8 cellular contexts compared by ENCODE assay signal in the genomic region with DNA sequence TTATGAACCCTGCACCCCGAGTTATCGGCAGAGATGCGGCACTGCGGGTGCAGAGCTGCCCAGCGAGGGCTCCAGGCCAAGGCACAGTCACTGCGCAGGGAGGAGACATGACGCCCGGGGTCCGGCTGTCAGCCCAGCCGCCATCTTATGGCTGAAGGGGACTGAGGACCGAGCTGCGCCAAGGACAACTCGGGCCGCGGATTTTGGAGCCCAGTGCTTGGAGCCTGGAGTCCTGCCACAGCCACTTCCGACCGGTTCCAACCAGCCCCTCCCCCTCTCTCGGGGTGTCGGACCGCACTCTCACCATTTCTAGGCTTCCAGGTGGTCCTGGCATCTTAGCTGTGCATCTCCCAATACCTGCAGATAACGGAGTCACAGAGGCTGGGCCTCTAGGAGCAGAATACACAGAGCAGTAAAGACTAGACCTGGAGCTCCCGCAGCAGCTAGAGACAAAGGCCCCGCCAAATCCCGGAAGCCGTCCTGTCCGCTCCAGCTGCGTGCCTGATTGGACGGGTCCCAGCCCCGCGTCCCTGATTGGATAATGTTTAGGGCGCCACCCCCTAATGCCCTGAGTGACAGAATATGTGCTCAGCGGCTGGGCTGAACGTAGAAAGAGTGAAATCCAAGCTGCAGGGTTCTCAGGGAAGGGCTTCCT. TPM values are rescaled to one million over a fixed set of nuclear protein-coding genes. Genes with fewer than 3 reads are reported as not detected.
DNase-seq lines count a peak whose midpoint lies in the region; ATAC-seq, FAIRE-seq and TF ChIP-seq lines count a peak whose summit lies in the region.

ZNF680 (minus strand) TSS at position 451 of the 655 bp plus-strand sequence; CDS start at position 334, 117 bp downstream.

- no peaks in the 10 kb centered on the region for H3K36me3 ChIP-seq in astrocyte (ENCODE audit: insufficient read depth, low read length)

- H3K27ac ChIP-seq in astrocyte (ENCODE audit: low read depth, low read length): peak within 1 kb of the TSS; percentile 87

- H4K20me1 ChIP-seq in astrocyte (ENCODE audit: insufficient read depth, low read length): no peaks in the 10 kb centered on the region

- peaks cover 32% of the 10 kb centered on the region for H3K36me3 Mint-ChIP-seq in T-helper 2 cell treated with Interferon-gamma antibody and Interleukin-4, amounts not matched to agents 5 μg/mL and 100 μg/mL, for 36 hours (ENCODE audit: low read depth)
- peaks cover 5% of the 10 kb centered on the region for H3K36me3 Mint-ChIP-seq in astrocyte (ENCODE audit: low read depth, unreplicated experiment)

- peaks cover 32% of the 10 kb centered on the region for H3K9me3 Mint-ChIP-seq in T-helper 2 cell treated with Interferon-gamma antibody and Interleukin-4, amounts not matched to agents 5 μg/mL and 100 μg/mL, for 36 hours
- no peaks in the 10 kb centered on the region for H3K9me3 Mint-ChIP-seq in astrocyte (ENCODE audit: unreplicated experiment)

- peaks cover 12% of the 10 kb centered on the region for H3K4me1 ChIP-seq in astrocyte (ENCODE audit: insufficient read depth, low read length)

- no peak for FAIRE-seq in astrocyte (lab: Jason Lieb, UNC)

- peak within 1 kb of the TSS; percentile 93 for H3K9ac ChIP-seq in astrocyte (ENCODE audit: low read length)

- TF ChIP-seq POLR2A in GM15510 (IDR thresholded peaks at IDR 0.05; ENCODE audit: borderline replicate concordance, extremely low read depth, insufficient read length): peak; percentile 65

- peaks cover 12% of the 10 kb centered on the region for H3K4me1 Mint-ChIP-seq in T-helper 2 cell treated with Interferon-gamma antibody and Interleukin-4, amounts not matched to agents 5 μg/mL and 100 μg/mL, for 36 hours (ENCODE audit: low read depth)
- H3K4me1 Mint-ChIP-seq in astrocyte (ENCODE audit: low read depth, unreplicated experiment): peaks cover 10% of the 10 kb centered on the region

- H3K27me3 ChIP-seq in astrocyte (ENCODE audit: insufficient read depth, low read length): no peaks in the 10 kb centered on the region

- peak within 1 kb of the TSS; percentile 96 for H3K4me3 ChIP-seq in astrocyte (ENCODE audit: insufficient read depth, low read depth, low read length)

- peak within 1 kb of the TSS; percentile 95 for H3K4me3 Mint-ChIP-seq in T-helper 2 cell treated with Interferon-gamma antibody and Interleukin-4, amounts not matched to agents 5 μg/mL and 100 μg/mL, for 36 hours
- H3K4me3 Mint-ChIP-seq in astrocyte (ENCODE audit: unreplicated experiment): peak within 1 kb of the TSS; percentile 99

- DNase-seq in NCI-H146 (lab: John Stamatoyannopoulos, UW): peak; percentile 97
- DNase-seq in T-helper 2 cell treated with Interferon-gamma antibody and Interleukin-4, amounts not matched to agents 5 μg/mL and 100 μg/mL, for 36 hours (ENCODE audit: low spot score): peak; percentile 88
- peak; percentile 91 for DNase-seq in astrocyte (ENCODE audit: low read depth)
- DNase-seq in hepatic stellate cell (ENCODE audit: low spot score): peak; percentile 93
- peak; percentile 93 for DNase-seq in retina
- no peak for DNase-seq in OCI-M2 (lab: John Stamatoyannopoulos, UW; ENCODE audit: unreplicated experiment)

- peak within 1 kb of the TSS; percentile 96 for H2AFZ ChIP-seq in astrocyte (ENCODE audit: low read depth, low read length)

- peak within 1 kb of the TSS; percentile 92 for H3K27ac Mint-ChIP-seq in T-helper 2 cell treated with Interferon-gamma antibody and Interleukin-4, amounts not matched to agents 5 μg/mL and 100 μg/mL, for 36 hours
- H3K27ac Mint-ChIP-seq in astrocyte (ENCODE audit: unreplicated experiment): peak within 1 kb of the TSS; percentile 98

- peak within 1 kb of the TSS; percentile 83 for H3K4me2 ChIP-seq in astrocyte (ENCODE audit: low read length)

- no peaks in the 10 kb centered on the region for H3K9me3 ChIP-seq in astrocyte (ENCODE audit: insufficient read depth, low read depth, low read length)

- ATAC-seq in HG02852 (IDR thresholded peaks at IDR 0.05; ENCODE audit: unreplicated experiment): peak; percentile 100

- no peaks in the 10 kb centered on the region for H3K27me3 Mint-ChIP-seq in T-helper 2 cell treated with Interferon-gamma antibody and Interleukin-4, amounts not matched to agents 5 μg/mL and 100 μg/mL, for 36 hours (ENCODE audit: low read depth)
- no peaks in the 10 kb centered on the region for H3K27me3 Mint-ChIP-seq in astrocyte (ENCODE audit: low read depth, unreplicated experiment)

- peaks cover 40% of the 10 kb centered on the region for H3K79me2 ChIP-seq in astrocyte (ENCODE audit: insufficient read depth, low read length)

- TF ChIP-seq CTCF in astrocyte (IDR thresholded peaks at IDR 0.05; ENCODE audit: insufficient read depth, low read depth, low read length): no peak

RNA-seq across cellular contexts. Expression of gene ZNF680, which starts in this region (rescaled TPM):
- total RNA-seq in astrocyte: 5.6 and 7.1 TPM in 2 replicates
